In the genomic region with DNA sequence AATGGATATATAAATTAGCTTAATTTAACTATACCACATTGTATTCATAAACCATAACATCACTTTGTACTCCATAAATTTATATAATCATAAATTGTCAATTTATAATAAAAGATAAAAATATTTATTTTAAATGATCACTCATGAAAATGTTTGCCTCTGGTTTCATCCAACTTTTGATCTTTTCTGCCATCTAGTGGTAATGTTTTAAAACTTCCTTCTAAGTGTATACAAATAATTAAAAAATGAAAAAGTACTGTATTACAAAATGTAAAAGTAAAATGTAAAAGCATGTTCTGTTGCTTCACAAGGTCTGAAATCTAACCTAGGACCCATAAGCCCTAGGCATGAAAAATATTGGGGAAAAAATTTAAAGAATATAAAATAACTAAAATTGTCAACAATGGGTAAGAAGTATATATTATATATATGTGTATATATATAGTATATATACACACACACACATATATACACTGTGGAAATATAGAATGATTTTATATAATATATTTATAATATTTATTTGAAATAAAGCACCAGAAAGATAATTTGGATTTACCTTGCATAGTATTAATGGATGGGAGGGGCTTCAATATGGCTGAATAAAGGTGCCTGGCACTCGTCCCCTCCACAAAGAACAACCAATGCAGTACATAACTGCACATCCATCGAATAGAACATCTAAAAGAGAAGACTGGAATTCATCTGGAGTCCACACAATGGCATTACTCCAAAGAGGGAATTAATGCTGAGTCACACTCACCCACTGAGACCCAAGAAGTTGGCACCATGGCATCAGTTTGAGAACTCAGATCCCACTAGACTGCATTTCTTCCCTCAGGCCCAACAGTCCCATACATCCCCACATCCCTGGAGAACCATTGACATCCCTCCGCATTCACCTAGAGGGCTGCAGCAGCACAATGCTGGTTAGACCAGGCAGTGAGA, we compare ENCODE assay signal across 1 cellular context.
TF ChIP-seq lines count a peak whose summit lies in the region.

No MANE protein-coding gene starts in this region.

TF ChIP-seq in HepG2, 621 proteins besides CTCF, POLR2A, EP300 and RAD21 (continued from another document):
- TF ChIP-seq, protein P1, sequence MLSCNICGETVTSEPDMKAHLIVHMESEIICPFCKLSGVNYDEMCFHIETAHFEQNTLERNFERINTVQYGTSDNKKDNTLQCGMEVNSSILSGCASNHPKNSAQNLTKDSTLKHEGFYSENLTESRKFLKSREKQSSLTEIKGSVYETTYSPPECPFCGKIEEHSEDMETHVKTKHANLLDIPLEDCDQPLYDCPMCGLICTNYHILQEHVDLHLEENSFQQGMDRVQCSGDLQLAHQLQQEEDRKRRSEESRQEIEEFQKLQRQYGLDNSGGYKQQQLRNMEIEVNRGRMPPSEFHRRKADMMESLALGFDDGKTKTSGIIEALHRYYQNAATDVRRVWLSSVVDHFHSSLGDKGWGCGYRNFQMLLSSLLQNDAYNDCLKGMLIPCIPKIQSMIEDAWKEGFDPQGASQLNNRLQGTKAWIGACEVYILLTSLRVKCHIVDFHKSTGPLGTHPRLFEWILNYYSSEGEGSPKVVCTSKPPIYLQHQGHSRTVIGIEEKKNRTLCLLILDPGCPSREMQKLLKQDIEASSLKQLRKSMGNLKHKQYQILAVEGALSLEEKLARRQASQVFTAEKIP (CRISPR knock-in tag; IDR thresholded peaks at IDR 0.05; ENCODE audit: borderline replicate concordance): no peak
- TF ChIP-seq PRPF4 (IDR thresholded peaks at IDR 0.05; ENCODE audit: low read depth, low read length, poor library complexity, severe bottlenecking) (no peak), RCOR2 (CRISPR knock-in tag; IDR thresholded peaks at IDR 0.05) (no peak), ZNF672 (CRISPR knock-in tag; IDR thresholded peaks at IDR 0.05) (no peak), KLF12 (CRISPR knock-in tag; IDR thresholded peaks at IDR 0.05; ENCODE audit: borderline replicate concordance) (no peak), ZNF343 (CRISPR knock-in tag; IDR thresholded peaks at IDR 0.05) (no peak), NRL (CRISPR knock-in tag; IDR thresholded peaks at IDR 0.05; ENCODE audit: borderline replicate concordance) (no peak), STAG1 (CRISPR knock-in tag; IDR thresholded peaks at IDR 0.05) (peak; percentile 66), MAZ (IDR thresholded peaks at IDR 0.05; ENCODE audit: borderline replicate concordance, low read depth, low read length) (no peak), MAZ (CRISPR knock-in tag; IDR thresholded peaks at IDR 0.05; ENCODE audit: low read depth) (no peak), NFE2L2 (IDR thresholded peaks at IDR 0.05; ENCODE audit: low read length) (peak; percentile 73), ZNF331 (CRISPR knock-in tag; IDR thresholded peaks at IDR 0.05) (no peak), NFKB2 (CRISPR knock-in tag; IDR thresholded peaks at IDR 0.05; ENCODE audit: borderline replicate concordance) (no peak), ZNF33B (CRISPR knock-in tag; IDR thresholded peaks at IDR 0.05) (no peak), SMC3 (IDR thresholded peaks at IDR 0.05; ENCODE audit: low read length) (peak; percentile 26; the same call in 1 of the 2 replicates), ZNF329 (CRISPR knock-in tag; IDR thresholded peaks at IDR 0.05; ENCODE audit: low read depth) (no peak), PHB2 (IDR thresholded peaks at IDR 0.05; ENCODE audit: partially characterized antibody) (no peak), TOE1 (CRISPR knock-in tag; IDR thresholded peaks at IDR 0.05) (no peak), PCBP1 (IDR thresholded peaks at IDR 0.05; ENCODE audit: borderline replicate concordance, low read depth, low read length) (no peak), ZNF766 (CRISPR knock-in tag; IDR thresholded peaks at IDR 0.05; ENCODE audit: borderline replicate concordance) (no peak), ZNF782 (CRISPR knock-in tag; IDR thresholded peaks at IDR 0.05; ENCODE audit: borderline replicate concordance) (no peak), NFE2 (CRISPR knock-in tag; IDR thresholded peaks at IDR 0.05) (no peak), SRSF4 (IDR thresholded peaks at IDR 0.05; ENCODE audit: low read depth, low read length, poor library complexity, severe bottlenecking) (no peak), ZNF674 (CRISPR knock-in tag; IDR thresholded peaks at IDR 0.05; ENCODE audit: low read depth) (no peak)
- TF ChIP-seq, protein P2, sequence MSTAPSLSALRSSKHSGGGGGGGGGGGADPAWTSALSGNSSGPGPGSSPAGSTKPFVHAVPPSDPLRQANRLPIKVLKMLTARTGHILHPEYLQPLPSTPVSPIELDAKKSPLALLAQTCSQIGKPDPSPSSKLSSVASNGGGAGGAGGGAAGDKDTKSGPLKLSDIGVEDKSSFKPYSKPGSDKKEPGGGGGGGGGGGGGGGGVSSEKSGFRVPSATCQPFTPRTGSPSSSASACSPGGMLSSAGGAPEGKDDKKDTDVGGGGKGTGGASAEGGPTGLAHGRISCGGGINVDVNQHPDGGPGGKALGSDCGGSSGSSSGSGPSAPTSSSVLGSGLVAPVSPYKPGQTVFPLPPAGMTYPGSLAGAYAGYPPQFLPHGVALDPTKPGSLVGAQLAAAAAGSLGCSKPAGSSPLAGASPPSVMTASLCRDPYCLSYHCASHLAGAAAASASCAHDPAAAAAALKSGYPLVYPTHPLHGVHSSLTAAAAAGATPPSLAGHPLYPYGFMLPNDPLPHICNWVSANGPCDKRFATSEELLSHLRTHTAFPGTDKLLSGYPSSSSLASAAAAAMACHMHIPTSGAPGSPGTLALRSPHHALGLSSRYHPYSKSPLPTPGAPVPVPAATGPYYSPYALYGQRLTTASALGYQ (CRISPR knock-in tag; IDR thresholded peaks at IDR 0.05): no peak
- TF ChIP-seq, protein P3, sequence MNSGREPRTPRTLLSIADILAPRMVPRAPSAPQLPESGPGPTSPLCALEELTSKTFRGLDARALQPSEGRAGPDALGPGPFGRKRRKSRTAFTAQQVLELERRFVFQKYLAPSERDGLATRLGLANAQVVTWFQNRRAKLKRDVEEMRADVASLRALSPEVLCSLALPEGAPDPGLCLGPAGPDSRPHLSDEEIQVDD (CRISPR knock-in tag; IDR thresholded peaks at IDR 0.05; ENCODE audit: borderline replicate concordance): no peak
- TF ChIP-seq, protein P4, sequence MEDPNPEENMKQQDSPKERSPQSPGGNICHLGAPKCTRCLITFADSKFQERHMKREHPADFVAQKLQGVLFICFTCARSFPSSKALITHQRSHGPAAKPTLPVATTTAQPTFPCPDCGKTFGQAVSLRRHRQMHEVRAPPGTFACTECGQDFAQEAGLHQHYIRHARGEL (CRISPR knock-in tag; IDR thresholded peaks at IDR 0.05): no peak
- TF ChIP-seq, protein P5, sequence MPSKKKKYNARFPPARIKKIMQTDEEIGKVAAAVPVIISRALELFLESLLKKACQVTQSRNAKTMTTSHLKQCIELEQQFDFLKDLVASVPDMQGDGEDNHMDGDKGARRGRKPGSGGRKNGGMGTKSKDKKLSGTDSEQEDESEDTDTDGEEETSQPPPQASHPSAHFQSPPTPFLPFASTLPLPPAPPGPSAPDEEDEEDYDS (CRISPR knock-in tag; IDR thresholded peaks at IDR 0.05): no peak
- TF ChIP-seq, protein P6, sequence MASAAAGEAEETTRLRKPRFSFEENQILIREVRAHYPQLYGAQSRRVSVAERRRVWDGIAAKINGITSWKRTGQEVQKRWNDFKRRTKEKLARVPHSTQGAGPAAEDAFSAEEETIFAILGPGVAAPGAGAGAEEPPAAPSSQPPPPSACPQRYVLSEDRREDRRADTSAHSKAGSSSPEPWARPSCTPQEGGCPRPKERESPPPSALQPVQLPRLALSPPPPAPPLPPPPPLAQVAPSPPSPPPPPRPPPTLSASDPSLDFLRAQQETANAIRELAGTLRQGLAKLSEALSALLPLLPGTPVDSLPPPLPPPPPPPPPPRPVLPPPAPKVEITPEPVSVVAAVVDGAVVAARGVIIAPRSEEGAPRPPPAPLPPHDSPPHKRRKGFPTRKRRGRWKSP (CRISPR knock-in tag; IDR thresholded peaks at IDR 0.05): no peak
- TF ChIP-seq, protein P7, sequence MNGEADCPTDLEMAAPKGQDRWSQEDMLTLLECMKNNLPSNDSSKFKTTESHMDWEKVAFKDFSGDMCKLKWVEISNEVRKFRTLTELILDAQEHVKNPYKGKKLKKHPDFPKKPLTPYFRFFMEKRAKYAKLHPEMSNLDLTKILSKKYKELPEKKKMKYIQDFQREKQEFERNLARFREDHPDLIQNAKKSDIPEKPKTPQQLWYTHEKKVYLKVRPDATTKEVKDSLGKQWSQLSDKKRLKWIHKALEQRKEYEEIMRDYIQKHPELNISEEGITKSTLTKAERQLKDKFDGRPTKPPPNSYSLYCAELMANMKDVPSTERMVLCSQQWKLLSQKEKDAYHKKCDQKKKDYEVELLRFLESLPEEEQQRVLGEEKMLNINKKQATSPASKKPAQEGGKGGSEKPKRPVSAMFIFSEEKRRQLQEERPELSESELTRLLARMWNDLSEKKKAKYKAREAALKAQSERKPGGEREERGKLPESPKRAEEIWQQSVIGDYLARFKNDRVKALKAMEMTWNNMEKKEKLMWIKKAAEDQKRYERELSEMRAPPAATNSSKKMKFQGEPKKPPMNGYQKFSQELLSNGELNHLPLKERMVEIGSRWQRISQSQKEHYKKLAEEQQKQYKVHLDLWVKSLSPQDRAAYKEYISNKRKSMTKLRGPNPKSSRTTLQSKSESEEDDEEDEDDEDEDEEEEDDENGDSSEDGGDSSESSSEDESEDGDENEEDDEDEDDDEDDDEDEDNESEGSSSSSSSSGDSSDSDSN (CRISPR knock-in tag; IDR thresholded peaks at IDR 0.05): no peak
- TF ChIP-seq, protein P8, sequence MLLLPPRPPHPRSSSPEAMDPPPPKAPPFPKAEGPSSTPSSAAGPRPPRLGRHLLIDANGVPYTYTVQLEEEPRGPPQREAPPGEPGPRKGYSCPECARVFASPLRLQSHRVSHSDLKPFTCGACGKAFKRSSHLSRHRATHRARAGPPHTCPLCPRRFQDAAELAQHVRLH (CRISPR knock-in tag; IDR thresholded peaks at IDR 0.05; ENCODE audit: borderline replicate concordance, low read depth): no peak
- TF ChIP-seq, protein P9, sequence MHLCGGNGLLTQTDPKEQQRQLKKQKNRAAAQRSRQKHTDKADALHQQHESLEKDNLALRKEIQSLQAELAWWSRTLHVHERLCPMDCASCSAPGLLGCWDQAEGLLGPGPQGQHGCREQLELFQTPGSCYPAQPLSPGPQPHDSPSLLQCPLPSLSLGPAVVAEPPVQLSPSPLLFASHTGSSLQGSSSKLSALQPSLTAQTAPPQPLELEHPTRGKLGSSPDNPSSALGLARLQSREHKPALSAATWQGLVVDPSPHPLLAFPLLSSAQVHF (CRISPR knock-in tag; IDR thresholded peaks at IDR 0.05): no peak
- TF ChIP-seq, protein P10, sequence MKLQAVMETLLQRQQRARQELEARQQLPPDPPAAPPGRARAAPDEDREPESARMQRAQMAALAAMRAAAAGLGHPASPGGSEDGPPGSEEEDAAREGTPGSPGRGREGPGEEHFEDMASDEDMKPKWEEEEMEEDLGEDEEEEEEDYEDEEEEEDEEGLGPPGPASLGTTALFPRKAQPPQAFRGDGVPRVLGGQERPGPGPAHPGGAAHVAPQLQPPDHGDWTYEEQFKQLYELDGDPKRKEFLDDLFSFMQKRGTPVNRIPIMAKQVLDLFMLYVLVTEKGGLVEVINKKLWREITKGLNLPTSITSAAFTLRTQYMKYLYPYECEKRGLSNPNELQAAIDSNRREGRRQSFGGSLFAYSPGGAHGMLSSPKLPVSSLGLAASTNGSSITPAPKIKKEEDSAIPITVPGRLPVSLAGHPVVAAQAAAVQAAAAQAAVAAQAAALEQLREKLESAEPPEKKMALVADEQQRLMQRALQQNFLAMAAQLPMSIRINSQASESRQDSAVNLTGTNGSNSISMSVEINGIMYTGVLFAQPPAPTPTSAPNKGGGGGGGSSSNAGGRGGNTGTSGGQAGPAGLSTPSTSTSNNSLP (IDR thresholded peaks at IDR 0.05; ENCODE audit: low read depth, low read length): peak; percentile 23; the same call in 1 of the 2 replicates
- TF ChIP-seq, protein P11, sequence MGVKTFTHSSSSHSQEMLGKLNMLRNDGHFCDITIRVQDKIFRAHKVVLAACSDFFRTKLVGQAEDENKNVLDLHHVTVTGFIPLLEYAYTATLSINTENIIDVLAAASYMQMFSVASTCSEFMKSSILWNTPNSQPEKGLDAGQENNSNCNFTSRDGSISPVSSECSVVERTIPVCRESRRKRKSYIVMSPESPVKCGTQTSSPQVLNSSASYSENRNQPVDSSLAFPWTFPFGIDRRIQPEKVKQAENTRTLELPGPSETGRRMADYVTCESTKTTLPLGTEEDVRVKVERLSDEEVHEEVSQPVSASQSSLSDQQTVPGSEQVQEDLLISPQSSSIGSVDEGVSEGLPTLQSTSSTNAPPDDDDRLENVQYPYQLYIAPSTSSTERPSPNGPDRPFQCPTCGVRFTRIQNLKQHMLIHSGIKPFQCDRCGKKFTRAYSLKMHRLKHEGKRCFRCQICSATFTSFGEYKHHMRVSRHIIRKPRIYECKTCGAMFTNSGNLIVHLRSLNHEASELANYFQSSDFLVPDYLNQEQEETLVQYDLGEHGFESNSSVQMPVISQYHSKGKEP (CRISPR knock-in tag; IDR thresholded peaks at IDR 0.05): no peak
- TF ChIP-seq, protein P12, sequence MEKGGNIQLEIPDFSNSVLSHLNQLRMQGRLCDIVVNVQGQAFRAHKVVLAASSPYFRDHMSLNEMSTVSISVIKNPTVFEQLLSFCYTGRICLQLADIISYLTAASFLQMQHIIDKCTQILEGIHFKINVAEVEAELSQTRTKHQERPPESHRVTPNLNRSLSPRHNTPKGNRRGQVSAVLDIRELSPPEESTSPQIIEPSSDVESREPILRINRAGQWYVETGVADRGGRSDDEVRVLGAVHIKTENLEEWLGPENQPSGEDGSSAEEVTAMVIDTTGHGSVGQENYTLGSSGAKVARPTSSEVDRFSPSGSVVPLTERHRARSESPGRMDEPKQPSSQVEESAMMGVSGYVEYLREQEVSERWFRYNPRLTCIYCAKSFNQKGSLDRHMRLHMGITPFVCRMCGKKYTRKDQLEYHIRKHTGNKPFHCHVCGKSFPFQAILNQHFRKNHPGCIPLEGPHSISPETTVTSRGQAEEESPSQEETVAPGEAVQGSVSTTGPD (CRISPR knock-in tag; IDR thresholded peaks at IDR 0.05): no peak
- TF ChIP-seq, protein P13, sequence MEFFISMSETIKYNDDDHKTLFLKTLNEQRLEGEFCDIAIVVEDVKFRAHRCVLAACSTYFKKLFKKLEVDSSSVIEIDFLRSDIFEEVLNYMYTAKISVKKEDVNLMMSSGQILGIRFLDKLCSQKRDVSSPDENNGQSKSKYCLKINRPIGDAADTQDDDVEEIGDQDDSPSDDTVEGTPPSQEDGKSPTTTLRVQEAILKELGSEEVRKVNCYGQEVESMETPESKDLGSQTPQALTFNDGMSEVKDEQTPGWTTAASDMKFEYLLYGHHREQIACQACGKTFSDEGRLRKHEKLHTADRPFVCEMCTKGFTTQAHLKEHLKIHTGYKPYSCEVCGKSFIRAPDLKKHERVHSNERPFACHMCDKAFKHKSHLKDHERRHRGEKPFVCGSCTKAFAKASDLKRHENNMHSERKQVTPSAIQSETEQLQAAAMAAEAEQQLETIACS (CRISPR knock-in tag; IDR thresholded peaks at IDR 0.05): no peak
TF ChIP-seq in HepG2: peak in this region for 5.
